1 cellular context compared by ENCODE assay signal in the genomic region with DNA sequence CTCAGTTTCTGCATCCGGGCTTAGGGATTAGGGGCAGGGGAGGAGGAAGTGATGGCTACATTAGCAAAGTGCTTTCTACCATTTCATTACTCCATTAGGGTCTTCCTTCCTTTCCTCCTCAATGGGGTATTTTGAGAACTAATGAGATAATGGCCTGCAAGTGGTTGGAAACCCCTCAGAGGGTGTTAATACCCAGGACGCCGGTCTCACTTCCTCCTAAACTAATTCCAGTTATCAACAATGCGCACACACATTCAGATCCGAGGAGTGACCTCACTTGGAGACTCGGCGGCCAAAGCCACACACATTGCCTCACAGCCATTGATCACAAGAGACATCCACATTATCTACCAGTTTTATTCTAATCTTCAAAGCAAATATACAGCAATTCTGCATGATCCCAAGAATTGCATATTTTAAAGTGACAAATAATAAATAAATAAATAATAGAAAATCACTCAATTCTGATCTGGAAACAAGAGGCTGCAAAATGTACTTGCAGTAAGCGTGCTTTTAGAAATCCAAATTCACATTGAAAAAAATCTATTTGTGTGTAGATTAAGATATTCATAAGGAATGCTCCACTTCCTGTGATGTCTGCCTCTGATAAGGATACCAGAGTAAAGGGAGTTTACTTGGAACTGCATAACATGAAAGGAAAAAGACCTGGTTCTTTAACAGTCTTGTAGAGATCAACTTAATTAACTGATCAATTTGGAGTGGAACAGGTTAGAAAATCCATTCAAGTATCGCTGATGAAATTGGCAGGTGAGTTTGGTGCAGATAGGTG.
TF ChIP-seq lines count a peak whose summit lies in the region.

No MANE protein-coding gene starts in this region.

TF ChIP-seq in H1, 55 proteins besides CTCF, POLR2A, EP300 and RAD21:
- TF ChIP-seq NANOG (IDR thresholded peaks at IDR 0.05; ENCODE audit: insufficient read depth, low read depth, low read length, poor library complexity, severe bottlenecking) (no peak), POU5F1 (IDR thresholded peaks at IDR 0.05; ENCODE audit: low read depth, low read length) (no peak)
